Comparison of ENCODE assay signal across 13 cellular contexts in genomic region chr16:57688987-57689771, GRCh38. TPM values are rescaled to one million over a fixed set of nuclear protein-coding genes. Genes with fewer than 3 reads are reported as not detected.
DNase-seq lines count a peak whose midpoint lies in the region; ATAC-seq and TF ChIP-seq lines count a peak whose summit lies in the region.
"Had no signal": no experiment of that assay in that cellular context is flagged by ENCODE, and none has a peak within 500 bp of the region (broad histone marks: within the 10 kb centered on the region; RNA-seq: fewer than 3 reads in every experiment).

No MANE protein-coding gene starts in this region.

- H3K9me3 Mint-ChIP-seq in activated CD8-positive, alpha-beta memory T cell treated with anti-CD3 and anti-CD28 coated beads, Interleukin-2, amount 10 ng/mL, durations not matched to agents 7 days and 5 days (ENCODE audit: low read depth): no peaks in the 10 kb centered on the region
- H3K9me3 Mint-ChIP-seq in stimulated activated naive CD8-positive, alpha-beta T cell treated with anti-CD3 and anti-CD28 coated beads, Interleukin-15, amount 100 ng/mL, for 72 hours: no peaks in the 10 kb centered on the region

- H3K79me2 ChIP-seq in hepatocyte: no peaks in the 10 kb centered on the region

- peak overlapping the region; percentile 88 for H3K27ac Mint-ChIP-seq in activated CD8-positive, alpha-beta memory T cell treated with anti-CD3 and anti-CD28 coated beads, Interleukin-2, amount 10 ng/mL, durations not matched to agents 7 days and 5 days
- peak overlapping the region; percentile 93 to 95 for H3K27ac Mint-ChIP-seq in stimulated activated naive CD8-positive, alpha-beta T cell treated with anti-CD3 and anti-CD28 coated beads, Interleukin-15, amount 100 ng/mL, for 72 hours

- no peaks in the 10 kb centered on the region for H3K9me2 ChIP-seq in hepatocyte (replicated peaks; ENCODE audit: insufficient read depth)

- peak overlapping the region; percentile 33 for H3K4me3 Mint-ChIP-seq in activated CD8-positive, alpha-beta memory T cell treated with anti-CD3 and anti-CD28 coated beads, Interleukin-2, amount 10 ng/mL, durations not matched to agents 7 days and 5 days
- H3K4me3 Mint-ChIP-seq in stimulated activated naive CD8-positive, alpha-beta T cell treated with anti-CD3 and anti-CD28 coated beads, Interleukin-15, amount 100 ng/mL, for 72 hours: peak overlapping the region; percentile 80 to 84

- no peak for ATAC-seq in activated CD8-positive, alpha-beta memory T cell treated with anti-CD3 and anti-CD28 coated beads, Interleukin-2, amount 10 ng/mL, durations not matched to agents 7 days and 5 days
- ATAC-seq in stimulated activated naive CD8-positive, alpha-beta T cell treated with anti-CD3 and anti-CD28 coated beads, Interleukin-15, amount 100 ng/mL, for 72 hours: peak; percentile 9

- WGBS in hepatocyte (ENCODE audit: low lambda C conversion rate, missing lambda C conversion rate): 48% methylated on average over 15 of the region's 15 CpGs
- 0 to 53% methylated on average over 1 to 13 of the region's 15 CpGs for WGBS in transverse colon (ENCODE audit: low coverage in 1 of 2), 2 donors

- DNase-seq in activated CD8-positive, alpha-beta memory T cell treated with anti-CD3 and anti-CD28 coated beads, Interleukin-2, amount 10 ng/mL, durations not matched to agents 7 days and 5 days: no peak
- no peak for DNase-seq in activated CD8-positive, alpha-beta memory T cell treated with anti-CD3 and anti-CD28 coated beads, Interleukin-2, amount 50 U/mL, for 4 hours
- DNase-seq in NB4 (ENCODE audit: low read depth) (no peak), hepatocyte (ENCODE audit: low spot score) (no peak), ACHN (no peak), hypothalamus (lab: John Stamatoyannopoulos, UW) (no peak), transverse colon (no peak)
- DNase-seq in stimulated activated naive CD8-positive, alpha-beta T cell treated with anti-CD3 and anti-CD28 coated beads, Interleukin-15, amount 100 ng/mL, for 72 hours: no peak
- DNase-seq: Karpas-422, midbrain, NCI-H446, retina, thyroid gland had no signal

- TF ChIP-seq EP300 in transverse colon (IDR thresholded peaks at IDR 0.05; ENCODE audit: low read depth): no peak

- TF ChIP-seq POLR2A in NB4 (IDR thresholded peaks at IDR 0.05; ENCODE audit: extremely low read depth, insufficient read length) (no peak), transverse colon (IDR thresholded peaks at IDR 0.05) (no peak)

- no peak for TF ChIP-seq CTCF in NB4 (IDR thresholded peaks at IDR 0.05; ENCODE audit: low read depth, low read length)
- TF ChIP-seq CTCF in hepatocyte (IDR thresholded peaks at IDR 0.05; ENCODE audit: poor library complexity): no peak
- no peak for TF ChIP-seq CTCF in transverse colon (IDR thresholded peaks at IDR 0.05)

- intact Hi-C loops in transverse colon (cut with DNase I; ENCODE audit: low total_unique reads): no loop called here

- H3K27ac ChIP-seq in hepatocyte: no peak overlapping the region
- H3K27ac ChIP-seq in transverse colon: no peak overlapping the region
- H3K27ac ChIP-seq: thyroid gland had no signal

- H3K4me3 ChIP-seq in NB4 (ENCODE audit: low read depth, low read length) (peak overlapping the region; percentile 12), hepatocyte (no peak overlapping the region), transverse colon (no peak overlapping the region)
- H3K4me3 ChIP-seq: thyroid gland had no signal

- no peaks in the 10 kb centered on the region for H3K36me3 ChIP-seq in hepatocyte (replicated peaks; ENCODE audit: insufficient read depth, low read depth)
- no peaks in the 10 kb centered on the region for H3K36me3 ChIP-seq in transverse colon
- H3K36me3 ChIP-seq: thyroid gland had no signal

- CTCF ChIA-PET in activated CD8-positive, alpha-beta memory T cell treated with anti-CD3 and anti-CD28 coated beads, Interleukin-2, amount 10 ng/mL, durations not matched to agents 7 days and 5 days (lab: Charles Lee): interaction anchor here (1.4 to 2.3 kb wide), 2 partner anchors 40 to 113 kb away, joined by 6 to 16 read pairs; no protein-coding TSS in a partner anchor

- no peaks in the 10 kb centered on the region for H3K36me3 Mint-ChIP-seq in activated CD8-positive, alpha-beta memory T cell treated with anti-CD3 and anti-CD28 coated beads, Interleukin-2, amount 10 ng/mL, durations not matched to agents 7 days and 5 days

- H3K4me1 Mint-ChIP-seq in activated CD8-positive, alpha-beta memory T cell treated with anti-CD3 and anti-CD28 coated beads, Interleukin-2, amount 10 ng/mL, durations not matched to agents 7 days and 5 days: peaks cover 33% of the 10 kb centered on the region
- H3K4me1 Mint-ChIP-seq in stimulated activated naive CD8-positive, alpha-beta T cell treated with anti-CD3 and anti-CD28 coated beads, Interleukin-15, amount 100 ng/mL, for 72 hours: peaks cover 33% of the 10 kb centered on the region

- in situ Hi-C loops in ACHN (cut with HindIII; ENCODE audit: low pct_ligation_motif_present, low pct_unique_long_range_greater_than_20kb, low sequenced_read_pairs): no loop called here
- in situ Hi-C loops in transverse colon (cut with MboI; ENCODE audit: low pct_ligation_motif_present in 1 of 4, low pct_unique_long_range_greater_than_20kb in 1 of 4, low sequenced_read_pairs in 3 of 4): no loop called here

- H3K9me3 ChIP-seq in hepatocyte (ENCODE audit: low read depth): no peaks in the 10 kb centered on the region
- H3K9me3 ChIP-seq in transverse colon: no peaks in the 10 kb centered on the region
- H3K9me3 ChIP-seq: thyroid gland had no signal

- no peaks in the 10 kb centered on the region for H4K20me1 ChIP-seq in hepatocyte (ENCODE audit: insufficient read depth, poor library complexity, severe bottlenecking)

- H3K27me3 ChIP-seq in hepatocyte (no peaks in the 10 kb centered on the region), transverse colon (no peaks in the 10 kb centered on the region)
- H3K27me3 ChIP-seq: thyroid gland had no signal

- peaks cover 2% of the 10 kb centered on the region for H3K27me3 Mint-ChIP-seq in activated CD8-positive, alpha-beta memory T cell treated with anti-CD3 and anti-CD28 coated beads, Interleukin-2, amount 10 ng/mL, durations not matched to agents 7 days and 5 days
- H3K27me3 Mint-ChIP-seq in stimulated activated naive CD8-positive, alpha-beta T cell treated with anti-CD3 and anti-CD28 coated beads, Interleukin-15, amount 100 ng/mL, for 72 hours: no peaks in the 10 kb centered on the region

- no peak overlapping the region for H2AFZ ChIP-seq in hepatocyte

- H3K4me2 ChIP-seq in hepatocyte: peak overlapping the region; percentile 12

- H3K4me1 ChIP-seq in hepatocyte (ENCODE audit: insufficient read depth) (peaks cover 9% of the 10 kb centered on the region), transverse colon (no peaks in the 10 kb centered on the region)
- H3K4me1 ChIP-seq: thyroid gland had no signal

RNA-seq across cellular contexts. Expression of gene DRC7, which starts 5.4 kb away (rescaled TPM):
- not detected for total RNA-seq in activated CD8-positive, alpha-beta memory T cell treated with anti-CD3 and anti-CD28 coated beads, Interleukin-2, amount 10 ng/mL, durations not matched to agents 7 days and 5 days
- total RNA-seq in hepatocyte (0.27 TPM in 1 of 2 replicates, not detected in the other), transverse colon (not detected)
- 0.93 TPM in 1 of 2 replicates, not detected in the other for polyA plus RNA-seq in hepatocyte

RNA-seq across cellular contexts. Expression of gene ADGRG3, which starts 21.1 kb away (rescaled TPM):
- total RNA-seq in activated CD8-positive, alpha-beta memory T cell treated with anti-CD3 and anti-CD28 coated beads, Interleukin-2, amount 10 ng/mL, durations not matched to agents 7 days and 5 days: not detected
- total RNA-seq in hepatocyte (0.20 TPM in 1 of 2 replicates, not detected in the other), transverse colon (1 to 10 TPM in 3 of 4 donors, not detected in 1; 1.5 to 2.7 (median 2.2) TPM)
- polyA plus RNA-seq in hepatocyte: not detected in 2 replicates

RNA-seq across cellular contexts. Expression of gene KATNB1, which starts 46.4 kb away (rescaled TPM):
- total RNA-seq in activated CD8-positive, alpha-beta memory T cell treated with anti-CD3 and anti-CD28 coated beads, Interleukin-2, amount 10 ng/mL, durations not matched to agents 7 days and 5 days: 10 to 100 TPM; 41.6 to 43.9 TPM
- total RNA-seq in hepatocyte (8.9 and 12.3 TPM in 2 replicates), transverse colon (10 to 100 TPM; 11.3 to 28.4 (median 22.3) TPM)
- polyA plus RNA-seq in hepatocyte: 15.3 and 19.0 TPM in 2 replicates
